30 cellular contexts compared by ENCODE assay signal in the genomic region with DNA sequence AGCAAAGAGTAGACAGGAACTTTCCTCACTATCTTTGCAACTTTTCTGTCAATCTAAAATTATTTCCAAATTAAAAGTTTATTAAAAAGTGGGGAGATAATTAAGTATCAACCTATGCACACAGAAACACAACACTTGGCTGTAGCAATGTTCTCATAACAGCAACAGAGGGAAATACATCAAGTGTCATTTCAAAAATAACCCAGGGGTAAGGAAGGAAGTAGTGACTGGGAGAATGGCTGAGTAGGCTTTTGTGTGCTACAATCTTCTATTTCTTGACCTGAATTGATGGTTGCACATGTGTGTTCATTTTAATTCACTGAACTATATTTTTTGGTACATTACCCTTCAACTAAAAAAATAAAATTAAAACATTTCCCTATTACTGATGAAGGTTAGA.
"Had no signal": no experiment of that assay in that cellular context is flagged by ENCODE, and none has a peak within 500 bp of the region (broad histone marks: within the 10 kb centered on the region; RNA-seq: fewer than 3 reads in every experiment).

No MANE protein-coding gene starts in this region.

- FAIRE-seq: pancreas, small intestine had no signal

- H3K4me3 Mint-ChIP-seq: activated CD4-positive, alpha-beta memory T cell treated with anti-CD3 and anti-CD28 coated beads, Interleukin-2, amount 10 ng/mL, durations not matched to agents 7 days and 5 days; activated CD4-positive, alpha-beta T cell treated with anti-CD3 and anti-CD28 coated beads, Interleukin-2, amount 10 ng/mL, durations not matched to agents 7 days and 5 days; activated T-cell treated with anti-CD3 and anti-CD28 coated beads, Interleukin-2, amount 50 U/mL, for 24 hours; dendritic cell treated with granulocyte-macrophage colony-stimulating factor and Interleukin-4, amounts not matched to agents 40 ng/mL and 50 ng/mL, for 4 days; mesothelial cell of epicardium; naive thymus-derived CD4-positive, alpha-beta T cell; stimulated activated effector memory CD8-positive, alpha-beta T cell treated with anti-CD3 and anti-CD28 coated beads, Interleukin-12 subunit alpha, Interleukin-12 subunit beta, amount 100 ng/mL, for 72 hours; stimulated activated naive CD8-positive, alpha-beta T cell treated with anti-CD3 and anti-CD28 coated beads, Interleukin-15, Interleukin-2, amounts not matched to agents 100 ng/mL and 50 ng/mL, for 24 hours had no signal

- H3K4me1 ChIP-seq: breast epithelium, esophagus squamous epithelium, pancreas, upper lobe of left lung, vagina had no signal

- H3K36me3 ChIP-seq: breast epithelium, esophagus squamous epithelium, left ventricle myocardium inferior, pancreas, upper lobe of left lung, vagina had no signal

- H3K9me3 ChIP-seq: breast epithelium, esophagus squamous epithelium, left ventricle myocardium inferior, pancreas, upper lobe of left lung, vagina had no signal

- H3K27ac ChIP-seq: breast epithelium, epithelial cell of prostate, esophagus squamous epithelium, hepatocyte, left ventricle myocardium inferior, pancreas, upper lobe of left lung, vagina had no signal

- H3K27me3 Mint-ChIP-seq: activated T-cell treated with anti-CD3 and anti-CD28 coated beads, Interleukin-2, amount 50 U/mL, for 24 hours; dendritic cell treated with granulocyte-macrophage colony-stimulating factor and Interleukin-4, amounts not matched to agents 40 ng/mL and 50 ng/mL, for 4 days; stimulated activated naive CD8-positive, alpha-beta T cell treated with anti-CD3 and anti-CD28 coated beads, Interleukin-15, Interleukin-2, amounts not matched to agents 100 ng/mL and 50 ng/mL, for 24 hours had no signal

- H3K79me2 ChIP-seq: hepatocyte had no signal

- H3K4me1 Mint-ChIP-seq: activated CD4-positive, alpha-beta memory T cell treated with anti-CD3 and anti-CD28 coated beads, Interleukin-2, amount 10 ng/mL, durations not matched to agents 7 days and 5 days; activated CD4-positive, alpha-beta T cell treated with anti-CD3 and anti-CD28 coated beads, Interleukin-2, amount 10 ng/mL, durations not matched to agents 7 days and 5 days; naive thymus-derived CD4-positive, alpha-beta T cell; stimulated activated effector memory CD8-positive, alpha-beta T cell treated with anti-CD3 and anti-CD28 coated beads, Interleukin-12 subunit alpha, Interleukin-12 subunit beta, amount 100 ng/mL, for 72 hours had no signal

- H2AFZ ChIP-seq: hepatocyte had no signal

- ATAC-seq: naive thymus-derived CD4-positive, alpha-beta T cell; pancreas; stimulated activated effector memory CD8-positive, alpha-beta T cell treated with anti-CD3 and anti-CD28 coated beads, Interleukin-12 subunit alpha, Interleukin-12 subunit beta, amount 100 ng/mL, for 72 hours had no signal

- DNase-seq: activated CD4-positive, alpha-beta memory T cell treated with anti-CD3 and anti-CD28 coated beads, Interleukin-2, amount 10 ng/mL, durations not matched to agents 7 days and 5 days; activated CD4-positive, alpha-beta T cell treated with anti-CD3 and anti-CD28 coated beads for 1 hour; activated CD4-positive, alpha-beta T cell treated with anti-CD3 and anti-CD28 coated beads, Interleukin-2, amount 10 ng/mL, durations not matched to agents 7 days and 5 days; activated CD8-positive, alpha-beta memory T cell treated with anti-CD3 and anti-CD28 coated beads, Interleukin-2, amount 50 U/mL, for 48 hours; activated gamma-delta T cell treated with Interleukin-2 at 50 U/mL for 16 hours; activated naive CD4-positive, alpha-beta T cell treated with anti-CD3 and anti-CD28 coated beads, Interleukin-2, amount 50 U/mL, for 16 hours; activated T-cell treated with anti-CD3 and anti-CD28 coated beads, Interleukin-2, amount 50 U/mL, for 24 hours; amniotic stem cell; central memory CD4-positive, alpha-beta T cell; effector CD4-positive, alpha-beta T cell; esophagus squamous epithelium; foreskin melanocyte; glutamatergic neuron; islet precursor cell; left ventricle myocardium inferior; mammary epithelial cell; naive thymus-derived CD4-positive, alpha-beta T cell; pancreas; small intestine; stimulated activated CD4-positive, alpha-beta T cell treated with anti-CD3 and anti-CD28 coated beads, Interleukin-4, amount 100 ng/mL, for 24 hours; T-helper 2 cell; upper lobe of left lung had no signal

- H3K27me3 ChIP-seq: breast epithelium, esophagus squamous epithelium, hepatocyte, pancreas, upper lobe of left lung, vagina had no signal

- H3K36me3 Mint-ChIP-seq: mesothelial cell of epicardium; naive thymus-derived CD4-positive, alpha-beta T cell; stimulated activated effector memory CD8-positive, alpha-beta T cell treated with anti-CD3 and anti-CD28 coated beads, Interleukin-12 subunit alpha, Interleukin-12 subunit beta, amount 100 ng/mL, for 72 hours had no signal

- H3K27ac Mint-ChIP-seq: activated CD4-positive, alpha-beta memory T cell treated with anti-CD3 and anti-CD28 coated beads, Interleukin-2, amount 10 ng/mL, durations not matched to agents 7 days and 5 days; activated CD4-positive, alpha-beta T cell treated with anti-CD3 and anti-CD28 coated beads, Interleukin-2, amount 10 ng/mL, durations not matched to agents 7 days and 5 days; activated T-cell treated with anti-CD3 and anti-CD28 coated beads, Interleukin-2, amount 50 U/mL, for 24 hours; dendritic cell treated with granulocyte-macrophage colony-stimulating factor and Interleukin-4, amounts not matched to agents 40 ng/mL and 50 ng/mL, for 4 days; mesothelial cell of epicardium; naive thymus-derived CD4-positive, alpha-beta T cell; stimulated activated effector memory CD8-positive, alpha-beta T cell treated with anti-CD3 and anti-CD28 coated beads, Interleukin-12 subunit alpha, Interleukin-12 subunit beta, amount 100 ng/mL, for 72 hours; stimulated activated naive CD8-positive, alpha-beta T cell treated with anti-CD3 and anti-CD28 coated beads, Interleukin-15, Interleukin-2, amounts not matched to agents 100 ng/mL and 50 ng/mL, for 24 hours had no signal

- H3K4me2 ChIP-seq: hepatocyte had no signal

- H3K9me3 Mint-ChIP-seq: activated CD4-positive, alpha-beta memory T cell treated with anti-CD3 and anti-CD28 coated beads, Interleukin-2, amount 10 ng/mL, durations not matched to agents 7 days and 5 days; activated CD4-positive, alpha-beta T cell treated with anti-CD3 and anti-CD28 coated beads, Interleukin-2, amount 10 ng/mL, durations not matched to agents 7 days and 5 days; activated T-cell treated with anti-CD3 and anti-CD28 coated beads, Interleukin-2, amount 50 U/mL, for 24 hours; dendritic cell treated with granulocyte-macrophage colony-stimulating factor and Interleukin-4, amounts not matched to agents 40 ng/mL and 50 ng/mL, for 4 days; naive thymus-derived CD4-positive, alpha-beta T cell; stimulated activated effector memory CD8-positive, alpha-beta T cell treated with anti-CD3 and anti-CD28 coated beads, Interleukin-12 subunit alpha, Interleukin-12 subunit beta, amount 100 ng/mL, for 72 hours; stimulated activated naive CD8-positive, alpha-beta T cell treated with anti-CD3 and anti-CD28 coated beads, Interleukin-15, Interleukin-2, amounts not matched to agents 100 ng/mL and 50 ng/mL, for 24 hours had no signal

- H3K4me3 ChIP-seq: breast epithelium, esophagus squamous epithelium, hepatocyte, left ventricle myocardium inferior, pancreas, upper lobe of left lung, vagina had no signal
